ENCODE assay signal across 1 cellular context in the genomic region with DNA sequence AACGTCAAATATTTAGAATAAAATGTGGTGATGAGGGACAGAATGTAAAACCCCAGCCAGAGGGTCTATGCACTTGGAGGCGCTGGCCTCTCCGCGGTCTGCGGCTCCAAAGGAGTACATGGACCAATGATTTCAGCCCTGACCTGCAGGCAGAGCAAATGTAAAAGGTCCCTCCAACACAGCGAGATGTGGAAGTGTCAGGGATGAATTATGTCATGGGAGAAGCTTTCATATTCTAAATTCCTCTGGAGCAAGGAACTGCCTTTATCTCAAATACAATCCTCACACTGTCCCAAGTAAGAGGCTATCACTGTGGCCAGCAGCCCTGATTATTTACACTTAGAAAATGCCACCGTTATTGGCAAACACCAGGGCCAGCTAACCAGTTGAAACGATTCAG.
TF ChIP-seq lines count a peak whose summit lies in the region.

No MANE protein-coding gene starts in this region.

TF ChIP-seq in GM23338, 12 proteins besides CTCF, POLR2A, EP300 and RAD21 (continued from another document):
- TF ChIP-seq, protein P1, sequence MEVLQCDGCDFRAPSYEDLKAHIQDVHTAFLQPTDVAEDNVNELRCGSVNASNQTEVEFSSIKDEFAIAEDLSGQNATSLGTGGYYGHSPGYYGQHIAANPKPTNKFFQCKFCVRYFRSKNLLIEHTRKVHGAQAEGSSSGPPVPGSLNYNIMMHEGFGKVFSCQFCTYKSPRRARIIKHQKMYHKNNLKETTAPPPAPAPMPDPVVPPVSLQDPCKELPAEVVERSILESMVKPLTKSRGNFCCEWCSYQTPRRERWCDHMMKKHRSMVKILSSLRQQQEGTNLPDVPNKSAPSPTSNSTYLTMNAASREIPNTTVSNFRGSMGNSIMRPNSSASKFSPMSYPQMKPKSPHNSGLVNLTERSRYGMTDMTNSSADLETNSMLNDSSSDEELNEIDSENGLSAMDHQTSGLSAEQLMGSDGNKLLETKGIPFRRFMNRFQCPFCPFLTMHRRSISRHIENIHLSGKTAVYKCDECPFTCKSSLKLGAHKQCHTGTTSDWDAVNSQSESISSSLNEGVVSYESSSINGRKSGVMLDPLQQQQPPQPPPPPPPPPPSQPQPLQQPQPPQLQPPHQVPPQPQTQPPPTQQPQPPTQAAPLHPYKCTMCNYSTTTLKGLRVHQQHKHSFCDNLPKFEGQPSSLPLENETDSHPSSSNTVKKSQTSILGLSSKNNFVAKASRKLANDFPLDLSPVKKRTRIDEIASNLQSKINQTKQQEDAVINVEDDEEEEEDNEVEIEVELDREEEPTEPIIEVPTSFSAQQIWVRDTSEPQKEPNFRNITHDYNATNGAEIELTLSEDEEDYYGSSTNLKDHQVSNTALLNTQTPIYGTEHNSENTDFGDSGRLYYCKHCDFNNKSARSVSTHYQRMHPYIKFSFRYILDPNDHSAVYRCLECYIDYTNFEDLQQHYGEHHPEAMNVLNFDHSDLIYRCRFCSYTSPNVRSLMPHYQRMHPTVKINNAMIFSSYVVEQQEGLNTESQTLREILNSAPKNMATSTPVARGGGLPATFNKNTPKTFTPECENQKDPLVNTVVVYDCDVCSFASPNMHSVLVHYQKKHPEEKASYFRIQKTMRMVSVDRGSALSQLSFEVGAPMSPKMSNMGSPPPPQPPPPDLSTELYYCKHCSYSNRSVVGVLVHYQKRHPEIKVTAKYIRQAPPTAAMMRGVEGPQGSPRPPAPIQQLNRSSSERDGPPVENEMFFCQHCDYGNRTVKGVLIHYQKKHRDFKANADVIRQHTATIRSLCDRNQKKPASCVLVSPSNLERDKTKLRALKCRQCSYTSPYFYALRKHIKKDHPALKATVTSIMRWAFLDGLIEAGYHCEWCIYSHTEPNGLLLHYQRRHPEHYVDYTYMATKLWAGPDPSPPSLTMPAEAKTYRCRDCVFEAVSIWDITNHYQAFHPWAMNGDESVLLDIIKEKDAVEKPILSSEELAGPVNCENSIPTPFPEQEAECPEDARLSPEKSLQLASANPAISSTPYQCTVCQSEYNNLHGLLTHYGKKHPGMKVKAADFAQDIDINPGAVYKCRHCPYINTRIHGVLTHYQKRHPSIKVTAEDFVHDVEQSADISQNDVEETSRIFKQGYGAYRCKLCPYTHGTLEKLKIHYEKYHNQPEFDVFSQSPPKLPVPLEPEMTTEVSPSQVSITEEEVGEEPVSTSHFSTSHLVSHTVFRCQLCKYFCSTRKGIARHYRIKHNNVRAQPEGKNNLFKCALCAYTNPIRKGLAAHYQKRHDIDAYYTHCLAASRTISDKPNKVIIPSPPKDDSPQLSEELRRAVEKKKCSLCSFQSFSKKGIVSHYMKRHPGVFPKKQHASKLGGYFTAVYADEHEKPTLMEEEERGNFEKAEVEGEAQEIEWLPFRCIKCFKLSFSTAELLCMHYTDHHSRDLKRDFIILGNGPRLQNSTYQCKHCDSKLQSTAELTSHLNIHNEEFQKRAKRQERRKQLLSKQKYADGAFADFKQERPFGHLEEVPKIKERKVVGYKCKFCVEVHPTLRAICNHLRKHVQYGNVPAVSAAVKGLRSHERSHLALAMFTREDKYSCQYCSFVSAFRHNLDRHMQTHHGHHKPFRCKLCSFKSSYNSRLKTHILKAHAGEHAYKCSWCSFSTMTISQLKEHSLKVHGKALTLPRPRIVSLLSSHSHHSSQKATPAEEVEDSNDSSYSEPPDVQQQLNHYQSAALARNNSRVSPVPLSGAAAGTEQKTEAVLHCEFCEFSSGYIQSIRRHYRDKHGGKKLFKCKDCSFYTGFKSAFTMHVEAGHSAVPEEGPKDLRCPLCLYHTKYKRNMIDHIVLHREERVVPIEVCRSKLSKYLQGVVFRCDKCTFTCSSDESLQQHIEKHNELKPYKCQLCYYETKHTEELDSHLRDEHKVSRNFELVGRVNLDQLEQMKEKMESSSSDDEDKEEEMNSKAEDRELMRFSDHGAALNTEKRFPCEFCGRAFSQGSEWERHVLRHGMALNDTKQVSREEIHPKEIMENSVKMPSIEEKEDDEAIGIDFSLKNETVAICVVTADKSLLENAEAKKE (CRISPR knock-in tag; IDR thresholded peaks at IDR 0.05): no peak
- TF ChIP-seq POLR2AphosphoS5 (IDR thresholded peaks at IDR 0.05; ENCODE audit: low read depth): no peak
- TF ChIP-seq NANOG (IDR thresholded peaks at IDR 0.05; ENCODE audit: borderline replicate concordance): no peak
- TF ChIP-seq EZH2phosphoT487 (IDR thresholded peaks at IDR 0.05; ENCODE audit: unreplicated experiment): no peak
- no peak for TF ChIP-seq STAT1 (IDR thresholded peaks at IDR 0.05; ENCODE audit: unreplicated experiment)
- no peak for TF ChIP-seq JUNB (IDR thresholded peaks at IDR 0.05; ENCODE audit: unreplicated experiment)
- no peak for TF ChIP-seq REST (IDR thresholded peaks at IDR 0.05; ENCODE audit: unreplicated experiment)
- no peak for TF ChIP-seq ZNF114 (CRISPR knock-in tag; IDR thresholded peaks at IDR 0.05)
- no peak for TF ChIP-seq CREB1 (CRISPR knock-in tag; IDR thresholded peaks at IDR 0.05; ENCODE audit: low read depth)
- no peak for TF ChIP-seq EZH2 (IDR thresholded peaks at IDR 0.05; ENCODE audit: low read depth, unreplicated experiment)
- TF ChIP-seq, protein P2, sequence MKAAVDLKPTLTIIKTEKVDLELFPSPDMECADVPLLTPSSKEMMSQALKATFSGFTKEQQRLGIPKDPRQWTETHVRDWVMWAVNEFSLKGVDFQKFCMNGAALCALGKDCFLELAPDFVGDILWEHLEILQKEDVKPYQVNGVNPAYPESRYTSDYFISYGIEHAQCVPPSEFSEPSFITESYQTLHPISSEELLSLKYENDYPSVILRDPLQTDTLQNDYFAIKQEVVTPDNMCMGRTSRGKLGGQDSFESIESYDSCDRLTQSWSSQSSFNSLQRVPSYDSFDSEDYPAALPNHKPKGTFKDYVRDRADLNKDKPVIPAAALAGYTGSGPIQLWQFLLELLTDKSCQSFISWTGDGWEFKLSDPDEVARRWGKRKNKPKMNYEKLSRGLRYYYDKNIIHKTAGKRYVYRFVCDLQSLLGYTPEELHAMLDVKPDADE (IDR thresholded peaks at IDR 0.05): no peak
